8 cellular contexts compared by ENCODE assay signal in the genomic region with DNA sequence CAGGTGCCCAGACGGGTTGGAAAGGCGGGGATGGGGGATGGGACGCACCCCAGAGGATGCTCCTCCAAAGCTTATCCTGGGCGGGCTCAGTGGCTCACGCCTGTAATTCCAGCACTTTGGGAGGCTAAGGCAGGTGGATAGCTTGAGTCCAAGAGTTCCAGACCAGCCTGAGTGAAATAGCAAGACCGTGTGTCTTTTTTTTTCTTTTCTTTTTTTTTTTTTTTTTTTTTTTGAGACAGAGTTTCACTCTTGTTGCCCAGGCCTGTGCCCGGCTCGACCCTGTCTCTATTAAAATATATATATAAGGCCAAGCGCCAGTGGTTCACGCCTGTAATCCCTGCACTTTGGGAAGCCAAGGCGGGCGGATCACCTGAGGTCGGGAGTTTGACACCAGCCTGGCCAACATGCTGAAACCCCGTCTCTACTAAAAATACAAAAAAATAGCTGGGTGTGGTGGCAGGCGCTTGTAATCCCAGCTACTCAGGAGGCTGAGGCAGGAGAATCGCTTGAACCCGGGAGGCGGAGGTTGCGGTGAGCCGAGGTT. TPM values are rescaled to one million over a fixed set of nuclear protein-coding genes. Genes with fewer than 3 reads are reported as not detected.
DNase-seq lines count a peak whose midpoint lies in the region; ATAC-seq and TF ChIP-seq lines count a peak whose summit lies in the region.
"Not testable (repeated sequence)": the region's sequence is repeated elsewhere in the genome, so short reads cannot be mapped to it uniquely, and the experiment has no call there.

No MANE protein-coding gene starts in this region.

- H3K36me3 ChIP-seq in SJSA1 = peaks cover 18% of the 10 kb centered on the region; the same call in 1 of the 2 replicates
- not testable (repeated sequence) for H3K36me3 ChIP-seq in ovary
- peaks cover 0 to 17% (median 5%) of the 10 kb centered on the region in 4 donors for H3K36me3 ChIP-seq in transverse colon

- ATAC-seq in activated naive CD8-positive, alpha-beta T cell treated with anti-CD3 and anti-CD28 coated beads, Interleukin-2, amount 50 U/mL, for 24 hours = not testable (repeated sequence)

- WGBS in ovary, 3 donors = 52 to 59% (median 58%) methylated on average over 20 of the region's 20 CpGs
- 58 to 95% methylated on average over 9 to 20 of the region's 20 CpGs for WGBS in transverse colon (ENCODE audit: low coverage in 1 of 2), 2 donors

- not testable (repeated sequence) for TF ChIP-seq CTCF in HL-60 (IDR thresholded peaks at IDR 0.05; ENCODE audit: insufficient read depth, low read length); ovary (IDR thresholded peaks at IDR 0.05); transverse colon (IDR thresholded peaks at IDR 0.05)

- H3K4me1 Mint-ChIP-seq in activated naive CD8-positive, alpha-beta T cell treated with anti-CD3 and anti-CD28 coated beads, Interleukin-2, amount 50 U/mL, for 24 hours = peaks cover 32% of the 10 kb centered on the region

- not testable (repeated sequence) for TF ChIP-seq POLR2A in ovary (IDR thresholded peaks at IDR 0.05); transverse colon (IDR thresholded peaks at IDR 0.05)

- H3K9me3 Mint-ChIP-seq in activated naive CD8-positive, alpha-beta T cell treated with anti-CD3 and anti-CD28 coated beads, Interleukin-2, amount 50 U/mL, for 24 hours = peaks cover 32% of the 10 kb centered on the region

- in situ Hi-C loops in transverse colon (cut with MboI; ENCODE audit: low pct_ligation_motif_present in 1 of 4, low pct_unique_long_range_greater_than_20kb in 1 of 4, low sequenced_read_pairs in 3 of 4) = not testable (repeated sequence)

- H3K27me3 Mint-ChIP-seq in activated naive CD8-positive, alpha-beta T cell treated with anti-CD3 and anti-CD28 coated beads, Interleukin-2, amount 50 U/mL, for 24 hours = not testable (repeated sequence)

- H3K27ac ChIP-seq in HL-60 (replicated peaks) (peak overlapping the region; percentile 94), SJSA1 (peak overlapping the region; percentile 83), epithelial cell of prostate (peak overlapping the region; percentile 100), layer of hippocampus (ENCODE audit: low read depth, low read length) (peak overlapping the region; percentile 97), ovary (peak overlapping the region; percentile 88 to 98), transverse colon (peak overlapping the region; percentile 92 to 98 (median 94))

- peak; percentile 66 for DNase-seq in DMS53 treated with DMSO at 0.1 percent for 48 hours (lab: John Stamatoyannopoulos, UW; ENCODE audit: unreplicated experiment)
- not testable (repeated sequence) for DNase-seq in HL-60 (ENCODE audit: low read depth in 1 of 2, low spot score in 1 of 2); SJSA1 (ENCODE audit: low read depth in 1 of 2, low spot score in 2 of 2); activated naive CD8-positive, alpha-beta T cell treated with anti-CD3 and anti-CD28 coated beads, Interleukin-2, amount 50 U/mL, for 24 hours; epithelial cell of prostate (ENCODE audit: low read depth, low spot score); transverse colon
- DNase-seq in ovary = peak in 1 of 5 donors; percentile 17

- H3K27me3 ChIP-seq in HL-60 (ENCODE audit: insufficient read depth, poor library complexity, severe bottlenecking); SJSA1 (replicated peaks); layer of hippocampus (ENCODE audit: control insufficient read depth, insufficient read depth, low read length); ovary; transverse colon: not testable (repeated sequence)

- H3K27ac Mint-ChIP-seq in activated naive CD8-positive, alpha-beta T cell treated with anti-CD3 and anti-CD28 coated beads, Interleukin-2, amount 50 U/mL, for 24 hours = peak overlapping the region; percentile 95

- H3K9me3 ChIP-seq in SJSA1 (replicated peaks) (peaks cover 21% of the 10 kb centered on the region), transverse colon (peaks cover 11 to 12% of the 10 kb centered on the region in 2 donors)
- H3K9me3 ChIP-seq in ovary = not testable (repeated sequence)

- TF ChIP-seq EP300 in ovary (IDR thresholded peaks at IDR 0.05); transverse colon (IDR thresholded peaks at IDR 0.05; ENCODE audit: low read depth): not testable (repeated sequence)

- not testable (repeated sequence) for H3K4me1 ChIP-seq in SJSA1 (replicated peaks); ovary (ENCODE audit: insufficient read depth)
- H3K4me1 ChIP-seq in transverse colon = peaks cover 0 to 15% (median 0%) of the 10 kb centered on the region in 4 donors

- intact Hi-C loops in ovary (cut with DNase I) = loop anchor here in 1 of 4 donors (10.0 kb wide), 2 partner anchors 51 to 89 kb away; a partner anchor contains a TSS
- intact Hi-C loops in transverse colon (cut with DNase I; ENCODE audit: low total_unique reads) = not testable (repeated sequence)

- H3K4me3 Mint-ChIP-seq in activated naive CD8-positive, alpha-beta T cell treated with anti-CD3 and anti-CD28 coated beads, Interleukin-2, amount 50 U/mL, for 24 hours = peak overlapping the region; percentile 83

- peak overlapping the region; percentile 69 for H3K4me3 ChIP-seq in HL-60 (replicated peaks; ENCODE audit: insufficient read depth, low read length)
- peak overlapping the region; percentile 75 for H3K4me3 ChIP-seq in SJSA1
- H3K4me3 ChIP-seq in ovary = peak overlapping the region; percentile 60
- peak overlapping the region; percentile 69 to 94 (median 80) for H3K4me3 ChIP-seq in transverse colon

- peaks cover 46% of the 10 kb centered on the region for H3K36me3 Mint-ChIP-seq in activated naive CD8-positive, alpha-beta T cell treated with anti-CD3 and anti-CD28 coated beads, Interleukin-2, amount 50 U/mL, for 24 hours (ENCODE audit: low read depth)

RNA-seq across cellular contexts. Expression of a gene that starts 0.5 kb away (rescaled TPM):
- 7.8 and 9.6 TPM in 2 replicates for total RNA-seq in SJSA1 (2014; rRNA removed; shearing (Covaris generic))
- total RNA-seq in ovary = 10 to 100 TPM; 26.0 to 54.6 (median 36.2) TPM
- polyA plus RNA-seq in ovary = 10 to 100 TPM in 1 of 2 donors, 1 to 10 TPM in 1; 8.1 to 12.2 TPM
- total RNA-seq in transverse colon = 10 to 100 TPM in 3 of 4 donors, 1 to 10 TPM in 1; 5.6 to 36.8 (median 17.6) TPM

RNA-seq across cellular contexts. Expression of a gene that starts 54.4 kb away (rescaled TPM):
- 9.8 and 14.5 TPM in 2 replicates for total RNA-seq in SJSA1 (2014; rRNA removed; shearing (Covaris generic))
- total RNA-seq in ovary (10 to 100 TPM; 30.9 to 48.3 (median 39.5) TPM), transverse colon (10 to 100 TPM in 3 of 4 donors, 1 to 10 TPM in 1; 6.4 to 36.7 (median 26.0) TPM)
- 10 to 100 TPM; 27.1 to 38.5 TPM for polyA plus RNA-seq in ovary
